In the genomic region with DNA sequence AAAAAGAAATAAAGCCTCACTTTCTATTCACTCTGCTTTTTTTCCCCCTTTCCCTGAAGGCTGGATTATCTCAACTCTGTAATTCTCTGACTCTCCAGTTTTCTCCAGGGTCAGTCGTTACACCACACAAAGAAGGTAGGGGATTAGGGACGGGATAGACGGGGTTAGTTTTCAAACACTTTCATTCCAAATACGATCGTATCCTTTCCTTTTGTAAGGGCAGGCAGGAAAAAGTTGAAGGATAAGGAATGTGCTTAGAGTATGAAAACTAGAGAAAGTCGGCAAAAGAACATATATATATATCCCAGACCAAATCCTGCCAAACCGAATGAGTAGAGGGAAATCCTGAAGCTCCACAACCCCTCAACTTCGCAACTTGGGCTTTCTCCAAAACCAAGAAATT, we compare ENCODE assay signal across 8 cellular contexts. TPM values are rescaled to one million over a fixed set of nuclear protein-coding genes. Genes with fewer than 3 reads are reported as not detected.
DNase-seq lines count a peak whose midpoint lies in the region; ATAC-seq, FAIRE-seq and TF ChIP-seq lines count a peak whose summit lies in the region.

No MANE protein-coding gene starts in this region.

- no peak for FAIRE-seq in K562 (lab: Jason Lieb, UNC)

- H3K9me1 ChIP-seq in K562 (ENCODE audit: control insufficient read depth, insufficient read depth, low read length): peaks cover 6% of the 10 kb centered on the region

- H3K27ac ChIP-seq in cardiac muscle cell (peak overlapping the region; percentile 46), K562 (ENCODE audit: extremely low read depth, low read depth, low read length) (peak overlapping the region; percentile 89), mesodermal cell (ENCODE audit: low read depth, low read length, severe bottlenecking) (peak overlapping the region; percentile 93), upper lobe of left lung (peak overlapping the region; percentile 61 to 85 (median 72))

- TSS peak; percentile 96 for BruUV-seq in K562 (replicated peaks; lab: Mats Ljungman, UMichigan)

- under 1% methylated on average over 8 of the region's 8 CpGs for WGBS in K562 (ENCODE audit: insufficient coverage, low coverage, missing lambda C conversion rate)
- WGBS in mesodermal cell (ENCODE audit: insufficient coverage in 2 of 2), 2 experiments: 0 to 5% methylated on average over 1 to 2 of the region's 8 CpGs
- 0 to 1% methylated on average over 8 of the region's 8 CpGs for WGBS in upper lobe of left lung, 2 donors

- H3K27me3 ChIP-seq in cardiac muscle cell (no peaks in the 10 kb centered on the region), K562 (ENCODE audit: control insufficient read depth in 2 of 2, insufficient read depth in 2 of 2, low read length in 2 of 2) (no peaks in the 10 kb centered on the region), upper lobe of left lung (no peaks in the 10 kb centered on the region)

- H4K20me1 ChIP-seq in K562 (replicated peaks; ENCODE audit: control insufficient read depth, insufficient read depth, low read length): peaks cover 5% of the 10 kb centered on the region; the same call in 1 of the 2 replicates

- no peak for TF ChIP-seq RAD21 in K562 (CRISPR knock-in tag; conservative IDR thresholded peaks at IDR 0.05 in 1 of 2, IDR thresholded peaks at IDR 0.05 in 1 of 2)

- TF ChIP-seq CTCF in cardiac muscle cell (IDR thresholded peaks at IDR 0.05; ENCODE audit: low read depth, low read length): no peak
- no peak for TF ChIP-seq CTCF in K562 (IDR thresholded peaks at IDR 0.05 in 2 of 3, conservative IDR thresholded peaks at IDR 0.05 in 1 of 3; ENCODE audit: insufficient read depth in 2 of 3, low read depth in 1 of 3, low read length in 3 of 3)
- no peak for TF ChIP-seq CTCF in upper lobe of left lung (IDR thresholded peaks at IDR 0.05)

- TF ChIP-seq EP300 in K562 (IDR thresholded peaks at IDR 0.05; ENCODE audit: low read length): peak; percentile 23; the same call in 1 of the 2 replicates
- TF ChIP-seq EP300 in upper lobe of left lung (IDR thresholded peaks at IDR 0.05): no peak

- H3K36me3 ChIP-seq in cardiac muscle cell: peaks cover 10% of the 10 kb centered on the region
- peaks cover 32% of the 10 kb centered on the region for H3K36me3 ChIP-seq in K562 (ENCODE audit: control insufficient read depth, insufficient read depth, low read length)
- H3K36me3 ChIP-seq in mesodermal cell (ENCODE audit: control insufficient read depth, insufficient read depth, low read length): peaks cover 24% of the 10 kb centered on the region
- H3K36me3 ChIP-seq in upper lobe of left lung: peaks cover 6 to 22% (median 18%) of the 10 kb centered on the region in 4 donors

- ATAC-seq in Right ventricle myocardium superior (ENCODE audit: poor library complexity): no peak
- no peak for ATAC-seq in K562
- no peak for ATAC-seq in upper lobe of left lung (ENCODE audit: low FRiP score in 2 of 2)
- ATAC-seq in GM21528 (IDR thresholded peaks at IDR 0.05; ENCODE audit: low FRiP score, unreplicated experiment): no peak
- no peak for ATAC-seq in HG02678 (IDR thresholded peaks at IDR 0.05; ENCODE audit: unreplicated experiment)

- POLR2A ChIA-PET in K562 (lab: Yijun Ruan, JAX): interaction anchor here (0.5 to 5.6 kb wide), 16 partner anchors 8 to 352 kb away, joined by 3 to 85 read pairs (median 7); a partner anchor contains a TSS

- H3K4me2 ChIP-seq in K562 (ENCODE audit: insufficient read depth, low read length): peak overlapping the region; percentile 87

- intact Hi-C loops in Right ventricle myocardium superior (cut with DNase I) (loop anchor here (2.0 kb wide), 1 partner anchor 31 kb away; a partner anchor contains a TSS), K562 (cut with micrococcal nuclease) (loop anchor here (1.0 kb wide), 1 partner anchor 31 kb away; a partner anchor contains a TSS)

- H3K4me1 ChIP-seq in cardiac muscle cell (ENCODE audit: low read depth): peaks cover 28% of the 10 kb centered on the region
- H3K4me1 ChIP-seq in K562 (replicated peaks in 1 of 2; ENCODE audit: control insufficient read depth in 2 of 2, insufficient read depth in 2 of 2, low read length in 2 of 2): peaks cover 31 to 46% of the 10 kb centered on the region in 2 experiments
- H3K4me1 ChIP-seq in mesodermal cell (ENCODE audit: control insufficient read depth, insufficient read depth, low read length, poor library complexity, severe bottlenecking): peaks cover 21% of the 10 kb centered on the region
- H3K4me1 ChIP-seq in upper lobe of left lung: peaks cover 34 to 50% (median 41%) of the 10 kb centered on the region in 4 donors

- H2AFZ ChIP-seq in K562 (ENCODE audit: low read depth, low read length): peak overlapping the region; percentile 25; the same call in 1 of the 2 replicates

- in situ Hi-C loops in K562 (cut with MboI): loop anchor here (5.0 to 10.0 kb wide), 2 partner anchors 60 to 337 kb away; a partner anchor contains a TSS

- CTCF ChIA-PET in K562 (lab: Yijun Ruan, JAX; ENCODE audit: low intra/inter-chr PET ratio): interaction anchor here (2.1 kb wide), 1 partner anchor 31 kb away, joined by 7 read pairs; a partner anchor contains a TSS

- H3K9me3 ChIP-seq in cardiac muscle cell (ENCODE audit: low read depth): no peaks in the 10 kb centered on the region
- H3K9me3 ChIP-seq in K562 (replicated peaks; ENCODE audit: control insufficient read depth, insufficient read depth, low read depth, low read length): no peaks in the 10 kb centered on the region
- no peaks in the 10 kb centered on the region for H3K9me3 ChIP-seq in mesodermal cell (ENCODE audit: control insufficient read depth, low read length)
- H3K9me3 ChIP-seq in upper lobe of left lung: no peaks in the 10 kb centered on the region

- no peak for TF ChIP-seq POLR2A in K562 (conservative IDR thresholded peaks at IDR 0.05)
- no peak for TF ChIP-seq POLR2A in upper lobe of left lung (IDR thresholded peaks at IDR 0.05)

- H3K4me3 ChIP-seq in cardiac muscle cell (peak overlapping the region; percentile 26), K562 (peak overlapping the region; percentile 34), mesodermal cell (ENCODE audit: extremely low read depth, insufficient read depth, low read length, poor library complexity, severe bottlenecking) (peak overlapping the region; percentile 82), upper lobe of left lung (peak overlapping the region in 3 of 4 donors; percentile 63 to 94 (median 70))

- H3K9ac ChIP-seq in K562 (ENCODE audit: insufficient read depth in 1 of 2, low read depth in 2 of 2, low read length in 2 of 2): peak overlapping the region in 1 of 2 experiments; percentile 86; a peak in 2 of 4 replicates

- DNase-seq in cardiac muscle cell (ENCODE audit: low read depth in 1 of 2, low spot score in 1 of 2) (no peak), Right ventricle myocardium superior (no peak), K562 (ENCODE audit: extremely low read depth in 1 of 4, low spot score in 3 of 4) (no peak), upper lobe of left lung (no peak)
- no peak for DNase-seq in effector CD8-positive, alpha-beta T cell (lab: John Stamatoyannopoulos, UW)

- peaks cover 52% of the 10 kb centered on the region for H3K79me2 ChIP-seq in K562 (ENCODE audit: control insufficient read depth, insufficient read depth, low read length)

RNA-seq across cellular contexts. Expression of a gene that starts 0.6 kb away (rescaled TPM):
- total RNA-seq in cardiac muscle cell: 103 and 107 TPM in 2 replicates
- polyA plus RNA-seq in cardiac muscle cell: 52.0 and 70.6 TPM in 2 replicates
- 27.0 TPM for total RNA-seq in Right ventricle myocardium superior
- total RNA-seq in K562 (2011; cell fraction: chromatin; rRNA removed; ENCODE audit: low replicate concordance): 495 and 946 TPM in 2 replicates
- total RNA-seq in K562 (2011; cell fraction: nucleolus; rRNA removed): 651 and 665 TPM in 2 replicates
- 590 and 653 TPM in 2 replicates for total RNA-seq in K562 (2011; cell fraction: nucleoplasm; rRNA removed)
- total RNA-seq in K562 (2014; rRNA removed): 176 and 237 TPM in 2 replicates
- total RNA-seq in K562 (2014; rRNA removed; fragmentation: Illumina TruSeq; extraction: Trizol): 113 and 132 TPM in 2 replicates
- total RNA-seq in K562 (2015; rRNA removed; fragmentation: Illumina TruSeq; extraction: Trizol): 132 and 133 TPM in 2 replicates
- total RNA-seq in K562 (2021): 237 and 251 TPM in 2 replicates
- 164 and 228 TPM in 2 replicates for polyA plus RNA-seq in K562 (2011; rRNA removed)
- 207 and 344 TPM in 2 replicates for polyA plus RNA-seq in K562 (2011; cell fraction: cytosol; rRNA removed)
- 429 and 469 TPM in 2 replicates for polyA plus RNA-seq in K562 (2011; cell fraction: nucleus; rRNA removed)
- polyA plus RNA-seq in K562 (2012): 168 and 357 TPM in 2 replicates
- polyA plus RNA-seq in K562 (2014; fragmentation: Illumina TruSeq; extraction: Trizol): 396 and 420 TPM in 2 replicates
- polyA plus RNA-seq in K562 (2014; fragmentation: Nextera tagmentation; extraction: Ambion mirVana): 100 to 1,000 TPM; 156 to 194 TPM
- 146 and 160 TPM in 2 replicates for polyA plus RNA-seq in K562 (2014; rRNA removed)
- polyA minus RNA-seq in K562 (2011; rRNA and poly(A)+ RNA removed): 245 and 274 TPM in 2 replicates
- 212 and 259 TPM in 2 replicates for polyA minus RNA-seq in K562 (2011; cell fraction: cytosol; rRNA and poly(A)+ RNA removed)
- polyA minus RNA-seq in K562 (2011; cell fraction: nucleus; rRNA and poly(A)+ RNA removed): 126 and 169 TPM in 2 replicates
- polyA plus RNA-seq in mesodermal cell (2013, experiment 1 of 2): 125 TPM
- 97.7 TPM for polyA plus RNA-seq in mesodermal cell (2013, experiment 2 of 2)
- total RNA-seq in upper lobe of left lung: 100 to 1,000 TPM in 5 of 6 donors, 10 to 100 TPM in 1; 73.9 to 132 (median 112) TPM

RNA-seq across cellular contexts. Expression of a gene that starts 9.4 kb away (rescaled TPM):
- total RNA-seq in cardiac muscle cell (5.4 and 7.5 TPM in 2 replicates), Right ventricle myocardium superior (5.8 TPM), K562 (2014; rRNA removed) (2.2 and 2.3 TPM in 2 replicates), K562 (2014; rRNA removed; fragmentation: Illumina TruSeq; extraction: Trizol) (2.4 and 2.7 TPM in 2 replicates), K562 (2015; rRNA removed; fragmentation: Illumina TruSeq; extraction: Trizol) (3.0 and 3.8 TPM in 2 replicates), K562 (2021) (3.3 and 4.1 TPM in 2 replicates), upper lobe of left lung (10 to 100 TPM in 2 of 6 donors, 1 to 10 TPM in 4; 2.1 to 22.0 (median 6.4) TPM)
- polyA plus RNA-seq in cardiac muscle cell (7.2 and 10.6 TPM in 2 replicates), K562 (2011; rRNA removed) (1.0 and 1.1 TPM in 2 replicates), K562 (2014; fragmentation: Illumina TruSeq; extraction: Trizol) (1.6 and 1.9 TPM in 2 replicates), K562 (2014; fragmentation: Nextera tagmentation; extraction: Ambion mirVana) (under 1 TPM; 0.31 to 0.46 TPM), K562 (2014; rRNA removed) (1.4 and 1.7 TPM in 2 replicates)
- 9.2 and 15.6 TPM in 2 replicates for total RNA-seq in K562 (2011; cell fraction: chromatin; rRNA removed; ENCODE audit: low replicate concordance)
- 12.5 and 14.0 TPM in 2 replicates for total RNA-seq in K562 (2011; cell fraction: nucleolus; rRNA removed)
- total RNA-seq in K562 (2011; cell fraction: nucleoplasm; rRNA removed): 16.0 and 23.7 TPM in 2 replicates
- 1.1 and 1.5 TPM in 2 replicates for polyA plus RNA-seq in K562 (2011; cell fraction: cytosol; rRNA removed)
- 3.3 and 4.3 TPM in 2 replicates for polyA plus RNA-seq in K562 (2011; cell fraction: nucleus; rRNA removed)
- 1.9 and 2.8 TPM in 2 replicates for polyA plus RNA-seq in K562 (2012)
- 5.3 and 6.2 TPM in 2 replicates for polyA minus RNA-seq in K562 (2011; rRNA and poly(A)+ RNA removed)
- 0.95 and 1.5 TPM in 2 replicates for polyA minus RNA-seq in K562 (2011; cell fraction: cytosol; rRNA and poly(A)+ RNA removed)
- 9.2 and 17.8 TPM in 2 replicates for polyA minus RNA-seq in K562 (2011; cell fraction: nucleus; rRNA and poly(A)+ RNA removed)
- 3.9 TPM for polyA plus RNA-seq in mesodermal cell (2013, experiment 1 of 2)
- polyA plus RNA-seq in mesodermal cell (2013, experiment 2 of 2): 2.8 TPM

RNA-seq across cellular contexts. Expression of a gene that starts 11.1 kb away (rescaled TPM):
- total RNA-seq in cardiac muscle cell (1,416 and 2,307 TPM in 2 replicates), Right ventricle myocardium superior (1,888 TPM), K562 (2014; rRNA removed) (4,680 and 5,042 TPM in 2 replicates), K562 (2014; rRNA removed; fragmentation: Illumina TruSeq; extraction: Trizol) (4,828 and 4,834 TPM in 2 replicates), K562 (2015; rRNA removed; fragmentation: Illumina TruSeq; extraction: Trizol) (4,355 and 4,529 TPM in 2 replicates), K562 (2021) (3,403 and 3,805 TPM in 2 replicates), upper lobe of left lung (1,000 to 10,000 TPM; 1,377 to 3,349 (median 3,110) TPM)
- polyA plus RNA-seq in cardiac muscle cell (2,144 and 2,427 TPM in 2 replicates), K562 (2011; rRNA removed) (9,327 and 10,494 TPM in 2 replicates), K562 (2014; fragmentation: Illumina TruSeq; extraction: Trizol) (5,551 and 5,604 TPM in 2 replicates), K562 (2014; fragmentation: Nextera tagmentation; extraction: Ambion mirVana) (over 10,000 TPM; 10,697 to 11,276 TPM), K562 (2014; rRNA removed) (6,115 and 7,868 TPM in 2 replicates)
- total RNA-seq in K562 (2011; cell fraction: chromatin; rRNA removed; ENCODE audit: low replicate concordance): 471 and 502 TPM in 2 replicates
- total RNA-seq in K562 (2011; cell fraction: nucleolus; rRNA removed): 714 and 769 TPM in 2 replicates
- 1,389 and 2,616 TPM in 2 replicates for total RNA-seq in K562 (2011; cell fraction: nucleoplasm; rRNA removed)
- polyA plus RNA-seq in K562 (2011; cell fraction: cytosol; rRNA removed): 7,179 and 13,806 TPM in 2 replicates
- 2,948 and 5,202 TPM in 2 replicates for polyA plus RNA-seq in K562 (2011; cell fraction: nucleus; rRNA removed)
- 7,782 and 11,481 TPM in 2 replicates for polyA plus RNA-seq in K562 (2012)
- 1,996 and 2,558 TPM in 2 replicates for polyA minus RNA-seq in K562 (2011; rRNA and poly(A)+ RNA removed)
- 912 and 1,093 TPM in 2 replicates for polyA minus RNA-seq in K562 (2011; cell fraction: cytosol; rRNA and poly(A)+ RNA removed)
- polyA minus RNA-seq in K562 (2011; cell fraction: nucleus; rRNA and poly(A)+ RNA removed): 197 and 533 TPM in 2 replicates
- polyA plus RNA-seq in mesodermal cell (2013, experiment 1 of 2): 4,048 TPM
- 3,832 TPM for polyA plus RNA-seq in mesodermal cell (2013, experiment 2 of 2)

RNA-seq across cellular contexts. Expression of a gene that starts 23.1 kb away (rescaled TPM):
- total RNA-seq in cardiac muscle cell (166 and 235 TPM in 2 replicates), Right ventricle myocardium superior (68.0 TPM), K562 (2014; rRNA removed) (740 and 811 TPM in 2 replicates), K562 (2014; rRNA removed; fragmentation: Illumina TruSeq; extraction: Trizol) (547 and 561 TPM in 2 replicates), K562 (2015; rRNA removed; fragmentation: Illumina TruSeq; extraction: Trizol) (712 TPM in 2 replicates), K562 (2021) (463 and 470 TPM in 2 replicates), upper lobe of left lung (100 to 1,000 TPM in 1 of 6 donors, 10 to 100 TPM in 5; 36.7 to 103 (median 70.7) TPM)
- polyA plus RNA-seq in cardiac muscle cell (132 and 189 TPM in 2 replicates), K562 (2011; rRNA removed) (650 and 925 TPM in 2 replicates), K562 (2014; fragmentation: Illumina TruSeq; extraction: Trizol) (777 and 884 TPM in 2 replicates), K562 (2014; fragmentation: Nextera tagmentation; extraction: Ambion mirVana) (100 to 1,000 TPM; 230 to 303 TPM), K562 (2014; rRNA removed) (637 and 638 TPM in 2 replicates)
- total RNA-seq in K562 (2011; cell fraction: chromatin; rRNA removed; ENCODE audit: low replicate concordance): 443 and 498 TPM in 2 replicates
- total RNA-seq in K562 (2011; cell fraction: nucleolus; rRNA removed): 275 and 278 TPM in 2 replicates
- 263 and 304 TPM in 2 replicates for total RNA-seq in K562 (2011; cell fraction: nucleoplasm; rRNA removed)
- polyA plus RNA-seq in K562 (2011; cell fraction: cytosol; rRNA removed): 274 and 376 TPM in 2 replicates
- polyA plus RNA-seq in K562 (2011; cell fraction: nucleus; rRNA removed): 287 and 371 TPM in 2 replicates
- 289 and 533 TPM in 2 replicates for polyA plus RNA-seq in K562 (2012)
- 622 and 730 TPM in 2 replicates for polyA minus RNA-seq in K562 (2011; rRNA and poly(A)+ RNA removed)
- 223 and 281 TPM in 2 replicates for polyA minus RNA-seq in K562 (2011; cell fraction: cytosol; rRNA and poly(A)+ RNA removed)
- 90.7 and 174 TPM in 2 replicates for polyA minus RNA-seq in K562 (2011; cell fraction: nucleus; rRNA and poly(A)+ RNA removed)
- polyA plus RNA-seq in mesodermal cell (2013, experiment 1 of 2): 162 TPM
- 143 TPM for polyA plus RNA-seq in mesodermal cell (2013, experiment 2 of 2)

RNA-seq across cellular contexts. Expression of a gene that starts 24.9 kb away (rescaled TPM):
- total RNA-seq in cardiac muscle cell (218 and 293 TPM in 2 replicates), Right ventricle myocardium superior (42.7 TPM), K562 (2014; rRNA removed) (67.3 and 70.7 TPM in 2 replicates), K562 (2014; rRNA removed; fragmentation: Illumina TruSeq; extraction: Trizol) (32.9 and 42.8 TPM in 2 replicates), K562 (2015; rRNA removed; fragmentation: Illumina TruSeq; extraction: Trizol) (65.2 and 69.4 TPM in 2 replicates), K562 (2021) (77.3 and 95.4 TPM in 2 replicates), upper lobe of left lung (10 to 100 TPM; 10.5 to 38.4 (median 29.1) TPM)
- polyA plus RNA-seq in cardiac muscle cell (142 and 203 TPM in 2 replicates), K562 (2011; rRNA removed) (65.7 and 66.5 TPM in 2 replicates), K562 (2014; fragmentation: Illumina TruSeq; extraction: Trizol) (55.7 and 65.2 TPM in 2 replicates), K562 (2014; fragmentation: Nextera tagmentation; extraction: Ambion mirVana) (10 to 100 TPM; 48.2 to 68.6 TPM), K562 (2014; rRNA removed) (69.7 and 75.5 TPM in 2 replicates)
- total RNA-seq in K562 (2011; cell fraction: chromatin; rRNA removed; ENCODE audit: low replicate concordance): 35.1 and 55.9 TPM in 2 replicates
- 41.3 and 44.7 TPM in 2 replicates for total RNA-seq in K562 (2011; cell fraction: nucleolus; rRNA removed)
- total RNA-seq in K562 (2011; cell fraction: nucleoplasm; rRNA removed): 39.9 and 49.7 TPM in 2 replicates
- polyA plus RNA-seq in K562 (2011; cell fraction: cytosol; rRNA removed): 64.6 and 71.6 TPM in 2 replicates
- polyA plus RNA-seq in K562 (2011; cell fraction: nucleus; rRNA removed): 40.3 and 43.8 TPM in 2 replicates
- 67.7 and 86.1 TPM in 2 replicates for polyA plus RNA-seq in K562 (2012)
- polyA minus RNA-seq in K562 (2011; rRNA and poly(A)+ RNA removed): 29.8 and 36.9 TPM in 2 replicates
- polyA minus RNA-seq in K562 (2011; cell fraction: cytosol; rRNA and poly(A)+ RNA removed): 14.5 and 23.7 TPM in 2 replicates
- 14.0 and 19.5 TPM in 2 replicates for polyA minus RNA-seq in K562 (2011; cell fraction: nucleus; rRNA and poly(A)+ RNA removed)
- polyA plus RNA-seq in mesodermal cell (2013, experiment 1 of 2): 154 TPM
- polyA plus RNA-seq in mesodermal cell (2013, experiment 2 of 2): 131 TPM

Comparison
In these comparisons a context has a peak if more than half of its experiments do, and no peak if none do; other contexts are left out.
1. H3K4me3 ChIP-seq: peak in every context shown above with its lines; median percentile 82 in mesodermal cell; 70 in upper lobe of left lung; 34 in K562; 26 in cardiac muscle cell.